Comparison of ENCODE assay signal across 31 cellular contexts in the genomic region with DNA sequence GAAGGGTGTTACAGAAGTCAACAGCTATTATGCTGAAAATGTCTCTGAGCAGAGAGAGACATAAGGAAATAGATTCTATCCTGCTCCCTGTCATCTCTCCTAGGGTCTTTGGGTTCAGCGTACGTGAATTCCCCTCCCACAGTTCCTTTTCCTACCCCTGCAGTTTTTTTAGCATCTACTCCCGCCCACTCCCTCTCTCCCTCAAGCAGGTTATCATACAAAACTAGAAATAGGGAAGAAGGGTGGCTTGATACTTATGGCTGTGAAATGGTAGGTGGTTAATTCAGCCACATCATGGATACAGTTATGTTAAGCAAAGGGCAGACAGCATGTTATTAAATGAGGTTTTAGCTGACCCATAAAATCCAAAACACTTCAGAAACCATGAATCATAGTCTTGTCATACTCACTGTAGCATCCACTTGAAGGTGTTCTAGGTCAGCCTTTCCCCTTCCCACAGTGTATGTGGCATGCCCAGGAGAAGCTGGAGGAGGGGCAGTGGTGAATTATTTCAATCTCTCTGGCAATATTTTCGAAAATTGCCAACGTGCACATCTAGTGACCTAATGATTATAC.
DNase-seq lines count a peak whose midpoint lies in the region; ATAC-seq and TF ChIP-seq lines count a peak whose summit lies in the region.
"Had no signal": no experiment of that assay in that cellular context is flagged by ENCODE, and none has a peak within 500 bp of the region (broad histone marks: within the 10 kb centered on the region; RNA-seq: fewer than 3 reads in every experiment).

No MANE protein-coding gene starts in this region.

- peak overlapping the region; percentile 5 for H2AFZ ChIP-seq in smooth muscle cell (ENCODE audit: low read depth)
- H2AFZ ChIP-seq: PC-9 had no signal

- no peaks in the 10 kb centered on the region for H3K79me2 ChIP-seq in smooth muscle cell (ENCODE audit: low read depth)

- H3K36me3 ChIP-seq in smooth muscle cell (ENCODE audit: low read depth) (no peaks in the 10 kb centered on the region), BE2C (no peaks in the 10 kb centered on the region), MG63 (no peaks in the 10 kb centered on the region), lower lobe of right lung (no peaks in the 10 kb centered on the region)
- H3K36me3 ChIP-seq: neutrophil, prostate gland, sigmoid colon had no signal

- H3K4me1 ChIP-seq in smooth muscle cell (ENCODE audit: low read depth) (peaks cover 13% of the 10 kb centered on the region), BE2C (no peaks in the 10 kb centered on the region; the same call in 1 of the 2 replicates), lower lobe of right lung (peaks cover 23% of the 10 kb centered on the region)

- WGBS in smooth muscle cell (ENCODE audit: low lambda C conversion rate): 76% methylated on average over 5 of the region's 5 CpGs

- peaks cover 8% of the 10 kb centered on the region for H3K4me1 Mint-ChIP-seq in activated naive CD4-positive, alpha-beta T cell treated with anti-CD3 and anti-CD28 coated beads, Interleukin-2, amount 10 ng/mL, durations not matched to agents 7 days and 5 days

- peak; percentile 14 to 17 for ATAC-seq in activated naive CD4-positive, alpha-beta T cell treated with anti-CD3 and anti-CD28 coated beads, Interleukin-2, amount 50 U/mL, for 72 hours
- no peak for ATAC-seq in lower lobe of right lung
- ATAC-seq: A549; activated CD4-positive, CD25-positive, alpha-beta regulatory T cell treated with anti-CD3 and anti-CD28 coated beads, Interleukin-2, amount 50 U/mL, for 24 hours; left colon had no signal

- H3K27me3 ChIP-seq in smooth muscle cell (ENCODE audit: low read depth) (no peaks in the 10 kb centered on the region), BE2C (no peaks in the 10 kb centered on the region), MG63 (no peaks in the 10 kb centered on the region), lower lobe of right lung (ENCODE audit: low read depth) (no peaks in the 10 kb centered on the region)
- H3K27me3 ChIP-seq: neutrophil, sigmoid colon had no signal

- peaks cover 28% of the 10 kb centered on the region for H3K27me3 Mint-ChIP-seq in activated naive CD4-positive, alpha-beta T cell treated with anti-CD3 and anti-CD28 coated beads, Interleukin-2, amount 10 ng/mL, durations not matched to agents 7 days and 5 days

- no peak for DNase-seq in activated naive CD4-positive, alpha-beta T cell treated with anti-CD3 and anti-CD28 coated beads, Interleukin-2, amount 50 U/mL, for 72 hours (ENCODE audit: low spot score in 2 of 2)
- no peak for DNase-seq in activated naive CD4-positive, alpha-beta T cell treated with anti-CD3 and anti-CD28 coated beads, Interleukin-2, amount 10 ng/mL, durations not matched to agents 7 days and 5 days
- peak; percentile 69 for DNase-seq in M059J (ENCODE audit: low read depth)
- DNase-seq in astrocyte of the hippocampus (ENCODE audit: low read depth, low spot score): peak; percentile 11
- DNase-seq in smooth muscle cell (lab: John Stamatoyannopoulos, UW; ENCODE audit: unreplicated experiment): no peak
- no peak for DNase-seq in BE2C
- no peak for DNase-seq in MG63
- no peak for DNase-seq in lower lobe of right lung
- DNase-seq: activated CD4-positive, alpha-beta T cell treated with anti-CD3 and anti-CD28 coated beads, Interleukin-2, amount 50 U/mL, for 48 hours; activated CD8-positive, alpha-beta memory T cell treated with anti-CD3 and anti-CD28 coated beads, Interleukin-2, amount 50 U/mL, for 4 hours; activated naive CD4-positive, alpha-beta T cell treated with anti-CD3 and anti-CD28 coated beads, Interleukin-2, amount 50 U/mL, for 16 hours; aorta; dermis blood vessel endothelial cell; DMS153; GF-D8; H9; left colon; mesenchymal stem cell; NCI-H1105 treated with DMSO at 0.1 percent for 48 hours; NCI-H524; PC-9; SIG-M5; sigmoid colon; stimulated activated CD4-positive, alpha-beta T cell treated with anti-CD3 and anti-CD28 coated beads, Interleukin-15, amount 100 ng/mL, for 24 hours; stimulated activated naive CD4-positive, alpha-beta T cell had no signal

- H3K4me3 ChIP-seq in smooth muscle cell (no peak overlapping the region), BE2C (ENCODE audit: low read depth, low read length) (no peak overlapping the region), MG63 (no peak overlapping the region), lower lobe of right lung (no peak overlapping the region)
- H3K4me3 ChIP-seq: A549, PC-9, prostate gland, sigmoid colon had no signal

- H3K9me3 Mint-ChIP-seq in activated naive CD4-positive, alpha-beta T cell treated with anti-CD3 and anti-CD28 coated beads, Interleukin-2, amount 50 U/mL, for 72 hours: no peaks in the 10 kb centered on the region
- no peaks in the 10 kb centered on the region for H3K9me3 Mint-ChIP-seq in activated naive CD4-positive, alpha-beta T cell treated with anti-CD3 and anti-CD28 coated beads, Interleukin-2, amount 10 ng/mL, durations not matched to agents 7 days and 5 days
- H3K9me3 Mint-ChIP-seq: activated T-helper 1 cell treated with anti-CD3 and anti-CD28 coated beads, Interleukin-12 subunit alpha, Interleukin-12 subunit beta, Interleukin-2, Interleukin-4 antibody, amounts not matched to agents 30 ng/mL and 10 ng/mL and 1 ng/mL, durations not matched to agents 14 hours and 24 hours and 36 hours; central memory CD8-positive, alpha-beta T cell; H9 had no signal

- CTCF ChIA-PET in activated naive CD4-positive, alpha-beta T cell treated with anti-CD3 and anti-CD28 coated beads, Interleukin-2, amount 10 ng/mL, durations not matched to agents 7 days and 5 days (lab: Charles Lee): interaction anchor here (0.6 to 1.4 kb wide), 2 partner anchors 53 to 613 kb away, joined by 3 read pairs; no protein-coding TSS in a partner anchor

- H3K4me3 Mint-ChIP-seq in activated naive CD4-positive, alpha-beta T cell treated with anti-CD3 and anti-CD28 coated beads, Interleukin-2, amount 10 ng/mL, durations not matched to agents 7 days and 5 days: no peak overlapping the region
- H3K4me3 Mint-ChIP-seq: activated T-helper 1 cell treated with anti-CD3 and anti-CD28 coated beads, Interleukin-12 subunit alpha, Interleukin-12 subunit beta, Interleukin-2, Interleukin-4 antibody, amounts not matched to agents 30 ng/mL and 10 ng/mL and 1 ng/mL, durations not matched to agents 14 hours and 24 hours and 36 hours; central memory CD8-positive, alpha-beta T cell; H9 had no signal

- peak overlapping the region; percentile 17 for H3K4me2 ChIP-seq in smooth muscle cell
- H3K4me2 ChIP-seq: A549, PC-9 had no signal

- no peak overlapping the region for H3K27ac Mint-ChIP-seq in activated naive CD4-positive, alpha-beta T cell treated with anti-CD3 and anti-CD28 coated beads, Interleukin-2, amount 50 U/mL, for 72 hours
- H3K27ac Mint-ChIP-seq in activated naive CD4-positive, alpha-beta T cell treated with anti-CD3 and anti-CD28 coated beads, Interleukin-2, amount 10 ng/mL, durations not matched to agents 7 days and 5 days: no peak overlapping the region
- H3K27ac Mint-ChIP-seq: activated T-helper 1 cell treated with anti-CD3 and anti-CD28 coated beads, Interleukin-12 subunit alpha, Interleukin-12 subunit beta, Interleukin-2, Interleukin-4 antibody, amounts not matched to agents 30 ng/mL and 10 ng/mL and 1 ng/mL, durations not matched to agents 14 hours and 24 hours and 36 hours; H9 had no signal

- H4K20me1 ChIP-seq in smooth muscle cell (ENCODE audit: low read depth): no peaks in the 10 kb centered on the region

- peaks cover 7% of the 10 kb centered on the region for H3F3A ChIP-seq in smooth muscle cell (ENCODE audit: low read depth)

- H3K36me3 Mint-ChIP-seq in activated naive CD4-positive, alpha-beta T cell treated with anti-CD3 and anti-CD28 coated beads, Interleukin-2, amount 50 U/mL, for 72 hours: peaks cover 0 to 5% of the 10 kb centered on the region in 2 donors
- no peaks in the 10 kb centered on the region for H3K36me3 Mint-ChIP-seq in activated naive CD4-positive, alpha-beta T cell treated with anti-CD3 and anti-CD28 coated beads, Interleukin-2, amount 10 ng/mL, durations not matched to agents 7 days and 5 days

- intact Hi-C loops in lower lobe of right lung (cut with DNase I): no loop called here

- peak overlapping the region; percentile 5 for H3K27ac ChIP-seq in smooth muscle cell (ENCODE audit: low read depth)
- no peak overlapping the region for H3K27ac ChIP-seq in lower lobe of right lung
- H3K27ac ChIP-seq: neutrophil, PC-9, prostate gland, sigmoid colon had no signal

- no peaks in the 10 kb centered on the region for H3K9me3 ChIP-seq in smooth muscle cell (replicated peaks; ENCODE audit: low read depth)
- H3K9me3 ChIP-seq in BE2C: no peaks in the 10 kb centered on the region
- H3K9me3 ChIP-seq in MG63: no peaks in the 10 kb centered on the region
- no peaks in the 10 kb centered on the region for H3K9me3 ChIP-seq in lower lobe of right lung
- H3K9me3 ChIP-seq: A549, neutrophil, prostate gland, sigmoid colon had no signal

- no peak overlapping the region for H3K9ac ChIP-seq in smooth muscle cell (ENCODE audit: low read depth)

- TF ChIP-seq CTCF in smooth muscle cell (IDR thresholded peaks at IDR 0.05; ENCODE audit: borderline replicate concordance, insufficient read depth, poor library complexity, severe bottlenecking) (no peak), BE2C (IDR thresholded peaks at IDR 0.05; ENCODE audit: low read depth, low read length) (no peak), lower lobe of right lung (IDR thresholded peaks at IDR 0.05) (no peak)

Comparison
In these comparisons a context has a peak if more than half of its experiments do, and no peak if none do; other contexts are left out.
1. ATAC-seq: peak in activated naive CD4-positive, alpha-beta T cell treated with anti-CD3 and anti-CD28 coated beads, Interleukin-2, amount 50 U/mL, for 72 hours (2 of 2); none in lower lobe of right lung (0 of 2).
2. DNase-seq: peak in M059J (single experiment) and astrocyte of the hippocampus (single experiment); none in activated naive CD4-positive, alpha-beta T cell treated with anti-CD3 and anti-CD28 coated beads, Interleukin-2, amount 50 U/mL, for 72 hours (0 of 2), activated naive CD4-positive, alpha-beta T cell treated with anti-CD3 and anti-CD28 coated beads, Interleukin-2, amount 10 ng/mL, durations not matched to agents 7 days and 5 days (single experiment), smooth muscle cell (single experiment), BE2C (single experiment), MG63 (single experiment) and lower lobe of right lung (single experiment).